Comparison of ENCODE assay signal across 8 cellular contexts in genomic region chr9:128911529-128912035, GRCh38. TPM values are rescaled to one million over a fixed set of nuclear protein-coding genes. Genes with fewer than 3 reads are reported as not detected.
DNase-seq lines count a peak whose midpoint lies in the region; ATAC-seq, FAIRE-seq and TF ChIP-seq lines count a peak whose summit lies in the region.

No MANE protein-coding gene starts in this region.

- intact Hi-C loops in HCT116 (cut with micrococcal nuclease), result no loop called here
- intact Hi-C loops in stomach (cut with DNase I; ENCODE audit: low total_unique reads), result no loop called here

- H3K27ac Mint-ChIP-seq in astrocyte (ENCODE audit: unreplicated experiment) (peak overlapping the region; percentile 83), immature natural killer cell (peak overlapping the region in 5 of 6 donors; percentile 80 to 87 (median 83))
- H3K27ac Mint-ChIP-seq in stimulated activated naive CD8-positive, alpha-beta T cell treated with anti-CD3 and anti-CD28 coated beads, Interleukin-15, amount 100 ng/mL, for 72 hours, result no peak overlapping the region

- peaks cover 6 to 14% of the 10 kb centered on the region in 2 experiments; a peak in 3 of 4 replicates for H3K36me3 ChIP-seq in HCT116 (ENCODE audit: control insufficient read depth in 1 of 2, insufficient read depth in 2 of 2, low read length in 2 of 2)
- H3K36me3 ChIP-seq in astrocyte (ENCODE audit: insufficient read depth, low read length), result peaks cover 18% of the 10 kb centered on the region
- peaks cover 44 to 85% (median 65%) of the 10 kb centered on the region in 4 donors for H3K36me3 ChIP-seq in stomach

- no peak for TF ChIP-seq POLR2A in HCT116 (IDR thresholded peaks at IDR 0.05; ENCODE audit: borderline replicate concordance, extremely low read depth, insufficient read depth, insufficient read length)
- TF ChIP-seq POLR2A in stomach (IDR thresholded peaks at IDR 0.05), result no peak

- H3K9me2 ChIP-seq in HCT116 (ENCODE audit: insufficient read depth), result no peaks in the 10 kb centered on the region

- peak; percentile 95 for FAIRE-seq in astrocyte (lab: Jason Lieb, UNC)

- WGBS in stomach, 5 donors, result 39 to 54% (median 50%) methylated on average over 8 of the region's 8 CpGs

- H3K4me1 Mint-ChIP-seq in astrocyte (ENCODE audit: low read depth, unreplicated experiment), result peaks cover 29% of the 10 kb centered on the region
- H3K4me1 Mint-ChIP-seq in immature natural killer cell, result peaks cover 45 to 67% of the 10 kb centered on the region in 2 donors
- peaks cover 76% of the 10 kb centered on the region for H3K4me1 Mint-ChIP-seq in stimulated activated naive CD8-positive, alpha-beta T cell treated with anti-CD3 and anti-CD28 coated beads, Interleukin-15, amount 100 ng/mL, for 72 hours

- H3K9me3 Mint-ChIP-seq in astrocyte (ENCODE audit: unreplicated experiment), result no peaks in the 10 kb centered on the region
- no peaks in the 10 kb centered on the region for H3K9me3 Mint-ChIP-seq in immature natural killer cell
- H3K9me3 Mint-ChIP-seq in stimulated activated naive CD8-positive, alpha-beta T cell treated with anti-CD3 and anti-CD28 coated beads, Interleukin-15, amount 100 ng/mL, for 72 hours, result no peaks in the 10 kb centered on the region

- peak overlapping the region; percentile 23 for H3K9ac ChIP-seq in HCT116 (ENCODE audit: low read length)
- H3K9ac ChIP-seq in astrocyte (ENCODE audit: low read length), result peak overlapping the region; percentile 49

- H2AFZ ChIP-seq in HCT116 (ENCODE audit: low read depth, low read length, poor library complexity, severe bottlenecking) (no peak overlapping the region), astrocyte (ENCODE audit: low read depth, low read length) (peak overlapping the region; percentile 11)

- H3K9me3 ChIP-seq in HCT116 (ENCODE audit: control insufficient read depth in 1 of 2, insufficient read depth in 1 of 2, low read depth in 1 of 2, low read length in 2 of 2) (no peaks in the 10 kb centered on the region), astrocyte (ENCODE audit: insufficient read depth, low read depth, low read length) (no peaks in the 10 kb centered on the region), stomach (no peaks in the 10 kb centered on the region)

- H3K79me2 ChIP-seq in HCT116 (ENCODE audit: insufficient read depth, low read length) (peaks cover 16% of the 10 kb centered on the region; the same call in 1 of the 2 replicates), astrocyte (ENCODE audit: insufficient read depth, low read length) (peaks cover 71% of the 10 kb centered on the region)

- no peak overlapping the region for H3K4me3 Mint-ChIP-seq in astrocyte (ENCODE audit: unreplicated experiment)
- peak overlapping the region in 2 of 5 donors; percentile 40 to 44 for H3K4me3 Mint-ChIP-seq in immature natural killer cell
- H3K4me3 Mint-ChIP-seq in stimulated activated naive CD8-positive, alpha-beta T cell treated with anti-CD3 and anti-CD28 coated beads, Interleukin-15, amount 100 ng/mL, for 72 hours, result no peak overlapping the region

- RAD21 ChIA-PET in HCT116 (lab: Charles Lee; ENCODE audit: low non-redundant PET in 1 of 2, low total read pairs in 2 of 2, uncharacterized antibody in 2 of 2, unreplicated experiment in 2 of 2), result no interaction called here

- H4K20me1 ChIP-seq in HCT116 (ENCODE audit: insufficient read depth) (no peaks in the 10 kb centered on the region), astrocyte (ENCODE audit: insufficient read depth, low read length) (peaks cover 7% of the 10 kb centered on the region)

- TF ChIP-seq EP300 in stomach (IDR thresholded peaks at IDR 0.05), result no peak

- DNase-seq in HCT116 (ENCODE audit: low read depth, low spot score) (no peak), astrocyte (ENCODE audit: low read depth) (peak; percentile 73), immature natural killer cell (no peak), stomach (no peak), NOMO-1 treated with DMSO at 0.1 percent for 48 hours (lab: John Stamatoyannopoulos, UW; ENCODE audit: unreplicated experiment) (no peak), SK-N-DZ (ENCODE audit: low spot score) (no peak)
- no peak for DNase-seq in effector CD4-positive, alpha-beta T cell
- no peak for DNase-seq in stimulated activated naive CD8-positive, alpha-beta T cell treated with anti-CD3 and anti-CD28 coated beads, Interleukin-15, amount 100 ng/mL, for 72 hours

- H3K27me3 ChIP-seq in HCT116 (ENCODE audit: insufficient read depth, low read length), result no peaks in the 10 kb centered on the region
- no peaks in the 10 kb centered on the region for H3K27me3 ChIP-seq in astrocyte (ENCODE audit: insufficient read depth, low read length)
- H3K27me3 ChIP-seq in stomach, result no peaks in the 10 kb centered on the region

- H3K27ac ChIP-seq in HCT116 (ENCODE audit: low read depth, low read length) (no peak overlapping the region), astrocyte (ENCODE audit: low read depth, low read length) (peak overlapping the region; percentile 83), stomach (peak overlapping the region; percentile 34 to 81 (median 73))

- H3K27me3 Mint-ChIP-seq in astrocyte (ENCODE audit: low read depth, unreplicated experiment), result no peaks in the 10 kb centered on the region
- H3K27me3 Mint-ChIP-seq in immature natural killer cell (ENCODE audit: low read depth in 3 of 3), result peaks cover 2 to 6% (median 3%) of the 10 kb centered on the region in 3 donors
- no peaks in the 10 kb centered on the region for H3K27me3 Mint-ChIP-seq in stimulated activated naive CD8-positive, alpha-beta T cell treated with anti-CD3 and anti-CD28 coated beads, Interleukin-15, amount 100 ng/mL, for 72 hours

- no TSS peak for BruUV-seq in HCT116 (replicated peaks; lab: Mats Ljungman, UMichigan)

- H3K4me2 ChIP-seq in HCT116 (ENCODE audit: low read length), result peak overlapping the region; percentile 65
- H3K4me2 ChIP-seq in astrocyte (ENCODE audit: low read length), result peak overlapping the region; percentile 78

- ATAC-seq in HCT116, result no peak
- no peak for ATAC-seq in stimulated activated naive CD8-positive, alpha-beta T cell treated with anti-CD3 and anti-CD28 coated beads, Interleukin-15, amount 100 ng/mL, for 72 hours

- H3K4me1 ChIP-seq in HCT116 (ENCODE audit: control insufficient read depth in 1 of 2, insufficient read depth in 2 of 2, low read length in 2 of 2), result peaks cover 14 to 32% of the 10 kb centered on the region in 2 experiments
- H3K4me1 ChIP-seq in astrocyte (ENCODE audit: insufficient read depth, low read length), result peaks cover 28% of the 10 kb centered on the region
- peaks cover 56 to 77% (median 64%) of the 10 kb centered on the region in 4 donors for H3K4me1 ChIP-seq in stomach

- H3K4me3 ChIP-seq in HCT116 (replicated peaks in 1 of 2; ENCODE audit: low read depth in 1 of 2, low read length in 2 of 2), result no peak overlapping the region
- H3K4me3 ChIP-seq in astrocyte (ENCODE audit: insufficient read depth, low read depth, low read length), result no peak overlapping the region
- no peak overlapping the region for H3K4me3 ChIP-seq in stomach

- TF ChIP-seq CTCF in HCT116 (IDR thresholded peaks at IDR 0.05 in 2 of 3, conservative IDR thresholded peaks at IDR 0.05 in 1 of 3; ENCODE audit: borderline replicate concordance in 1 of 3, insufficient read depth in 1 of 3, low read depth in 2 of 3, low read length in 2 of 3), result no peak
- TF ChIP-seq CTCF in astrocyte (IDR thresholded peaks at IDR 0.05; ENCODE audit: insufficient read depth, low read depth, low read length), result no peak
- no peak for TF ChIP-seq CTCF in stomach (IDR thresholded peaks at IDR 0.05)

- CTCF ChIA-PET in HCT116 (lab: Charles Lee), result no interaction called here

- H3K36me3 Mint-ChIP-seq in astrocyte (ENCODE audit: low read depth, unreplicated experiment) (peaks cover 38% of the 10 kb centered on the region), immature natural killer cell (peaks cover 14 to 33% (median 15%) of the 10 kb centered on the region in 3 donors)

- POLR2A ChIA-PET in HCT116 (lab: Charles Lee), result no interaction called here

- no peak for TF ChIP-seq RAD21 in HCT116 (IDR thresholded peaks at IDR 0.05; ENCODE audit: low read depth)

RNA-seq across cellular contexts. Expression of gene PHYHD1, which starts 9.2 kb away (rescaled TPM):
- 0.32 TPM for total RNA-seq in HCT116 (2021; ENCODE audit: unreplicated experiment)
- polyA plus RNA-seq in HCT116 (2012), result 0.21 TPM in 1 of 2 replicates, not detected in the other
- total RNA-seq in astrocyte, result 4.6 and 6.1 TPM in 2 replicates
- polyA plus RNA-seq in immature natural killer cell, result 1 to 10 TPM; 2.7 to 7.1 (median 4.1) TPM
- 10 to 100 TPM in 4 of 5 donors, 1 to 10 TPM in 1; 1.4 to 37.3 (median 13.8) TPM for total RNA-seq in stomach
- 10 to 100 TPM; 43.9 to 55.8 (median 49.1) TPM for polyA plus RNA-seq in stomach
- polyA plus RNA-seq in SK-N-DZ (2014; cell fraction: cytosol; rRNA removed), result 57.6 and 72.8 TPM in 2 replicates
- 69.4 and 85.5 TPM in 2 replicates for polyA plus RNA-seq in SK-N-DZ (2014; cell fraction: nucleus; rRNA removed)

RNA-seq across cellular contexts. Expression of gene LRRC8A, which starts 29.6 kb away (rescaled TPM):
- total RNA-seq in HCT116 (2021; ENCODE audit: unreplicated experiment), result 22.0 TPM
- polyA plus RNA-seq in HCT116 (2012), result 18.5 and 23.4 TPM in 2 replicates
- 103 and 104 TPM in 2 replicates for total RNA-seq in astrocyte
- polyA plus RNA-seq in immature natural killer cell, result 10 to 100 TPM; 29.3 to 98.2 (median 34.6) TPM
- 10 to 100 TPM; 14.7 to 63.7 (median 25.1) TPM for total RNA-seq in stomach
- polyA plus RNA-seq in stomach, result 10 to 100 TPM; 11.2 to 22.7 (median 13.6) TPM
- polyA plus RNA-seq in SK-N-DZ (2014; cell fraction: cytosol; rRNA removed), result 35.5 and 44.0 TPM in 2 replicates
- 21.8 and 23.4 TPM in 2 replicates for polyA plus RNA-seq in SK-N-DZ (2014; cell fraction: nucleus; rRNA removed)

RNA-seq across cellular contexts. Expression of gene KYAT1, which starts 29.8 kb away (rescaled TPM):
- total RNA-seq in HCT116 (2021; ENCODE audit: unreplicated experiment) (10.1 TPM), astrocyte (9.3 and 10.1 TPM in 2 replicates), stomach (10 to 100 TPM in 2 of 5 donors, 1 to 10 TPM in 2, under 1 TPM in 1; 0.58 to 25.7 (median 6.1) TPM)
- 8.2 and 9.5 TPM in 2 replicates for polyA plus RNA-seq in HCT116 (2012)
- polyA plus RNA-seq in immature natural killer cell (10 to 100 TPM in 1 of 3 donors, 1 to 10 TPM in 2; 9.6 to 10.1 (median 10.0) TPM), stomach (1 to 10 TPM; 4.8 to 7.5 (median 5.3) TPM)
- polyA plus RNA-seq in SK-N-DZ (2014; cell fraction: cytosol; rRNA removed), result 45.3 and 47.4 TPM in 2 replicates
- 103 and 114 TPM in 2 replicates for polyA plus RNA-seq in SK-N-DZ (2014; cell fraction: nucleus; rRNA removed)

RNA-seq across cellular contexts. Expression of gene DOLK, which starts 35.8 kb away (rescaled TPM):
- total RNA-seq in HCT116 (2021; ENCODE audit: unreplicated experiment) (12.0 TPM), astrocyte (19.8 and 22.1 TPM in 2 replicates), stomach (10 to 100 TPM in 1 of 5 donors, 1 to 10 TPM in 3, under 1 TPM in 1; 0.58 to 17.1 (median 9.4) TPM)
- 8.1 and 8.3 TPM in 2 replicates for polyA plus RNA-seq in HCT116 (2012)
- polyA plus RNA-seq in immature natural killer cell (10 to 100 TPM in 1 of 3 donors, 1 to 10 TPM in 2; 9.5 to 18.0 (median 10.0) TPM), stomach (1 to 10 TPM; 3.2 to 8.1 (median 6.2) TPM)
- 12.6 and 15.4 TPM in 2 replicates for polyA plus RNA-seq in SK-N-DZ (2014; cell fraction: cytosol; rRNA removed)
- 4.0 and 6.7 TPM in 2 replicates for polyA plus RNA-seq in SK-N-DZ (2014; cell fraction: nucleus; rRNA removed)

RNA-seq across cellular contexts. Expression of gene NUP188, which starts 35.9 kb away (rescaled TPM):
- total RNA-seq in HCT116 (2021; ENCODE audit: unreplicated experiment) (115 TPM), astrocyte (40.4 and 45.6 TPM in 2 replicates), stomach (10 to 100 TPM; 26.3 to 79.9 (median 51.0) TPM)
- 85.8 and 86.7 TPM in 2 replicates for polyA plus RNA-seq in HCT116 (2012)
- polyA plus RNA-seq in immature natural killer cell (10 to 100 TPM; 12.2 to 31.8 (median 18.6) TPM), stomach (10 to 100 TPM in 1 of 3 donors, 1 to 10 TPM in 2; 4.4 to 10.1 (median 9.9) TPM)
- polyA plus RNA-seq in SK-N-DZ (2014; cell fraction: cytosol; rRNA removed), result 48.6 and 61.0 TPM in 2 replicates
- 70.0 and 146 TPM in 2 replicates for polyA plus RNA-seq in SK-N-DZ (2014; cell fraction: nucleus; rRNA removed)

Comparison
In these comparisons a context has a peak if more than half of its experiments do, and no peak if none do; other contexts are left out.
1. H3K27ac Mint-ChIP-seq: peak in astrocyte (single experiment) and immature natural killer cell (5 of 6); none in stimulated activated naive CD8-positive, alpha-beta T cell treated with anti-CD3 and anti-CD28 coated beads, Interleukin-15, amount 100 ng/mL, for 72 hours (0 of 2).